1 cellular context compared by ENCODE assay signal in the genomic region with DNA sequence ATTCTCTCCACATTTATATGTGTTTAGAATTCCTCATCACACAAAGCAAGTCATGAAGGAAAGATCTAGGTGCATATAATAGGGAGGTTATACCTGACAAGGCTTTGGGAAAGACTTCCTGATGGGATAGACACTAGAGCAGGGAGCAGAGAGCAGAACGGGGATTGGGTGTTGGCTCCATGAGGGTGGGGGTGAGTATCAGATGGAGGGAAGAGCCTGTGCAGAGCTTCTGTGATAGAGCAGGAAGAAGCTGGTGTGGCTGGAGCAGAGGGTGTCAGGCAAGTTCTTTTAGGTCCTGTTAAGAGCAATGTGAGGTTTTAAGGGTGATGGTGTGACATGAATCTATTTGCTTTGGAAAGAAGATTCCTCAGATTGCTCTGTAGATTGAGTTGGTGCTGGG.
A peak's percentile ranks its signal among the peaks of the same experiment; 100 is the strongest.
TF ChIP-seq lines count a peak whose summit lies in the region.

No MANE protein-coding gene starts in this region.

TF ChIP-seq in K562, 482 proteins besides CTCF, POLR2A, EP300 and RAD21:
- TF ChIP-seq, protein P1, sequence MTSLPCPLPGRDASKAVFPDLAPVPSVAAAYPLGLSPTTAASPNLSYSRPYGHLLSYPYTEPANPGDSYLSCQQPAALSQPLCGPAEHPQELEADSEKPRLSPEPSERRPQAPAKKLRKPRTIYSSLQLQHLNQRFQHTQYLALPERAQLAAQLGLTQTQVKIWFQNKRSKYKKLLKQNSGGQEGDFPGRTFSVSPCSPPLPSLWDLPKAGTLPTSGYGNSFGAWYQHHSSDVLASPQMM (CRISPR knock-in tag; IDR thresholded peaks at IDR 0.05) = no peak
- TF ChIP-seq MYC (IDR thresholded peaks at IDR 0.05; ENCODE audit: low read depth, low read length) (0 out of 2 replicates have a peak, but pooled peaks have one; percentile 14), MYC (CRISPR knock-in tag; IDR thresholded peaks at IDR 0.05; ENCODE audit: borderline replicate concordance, low read depth) (no peak), ZNF311 (CRISPR knock-in tag; IDR thresholded peaks at IDR 0.05) (no peak), DNMT1 (IDR thresholded peaks at IDR 0.05) (0 out of 2 replicates have a peak, but pooled peaks have one; percentile 18), ERF (CRISPR knock-in tag; IDR thresholded peaks at IDR 0.05) (no peak), NRF1 (conservative IDR thresholded peaks at IDR 0.05 in 1 of 2, IDR thresholded peaks at IDR 0.05 in 1 of 2) (peak; percentile 14 to 22; a peak in 1 of 4 replicates), ZNF224 (CRISPR knock-in tag; IDR thresholded peaks at IDR 0.05) (no peak), MIER1 (IDR thresholded peaks at IDR 0.05; ENCODE audit: low read depth) (no peak), PRPF4 (IDR thresholded peaks at IDR 0.05; ENCODE audit: insufficient read depth, low read depth, low read length, poor library complexity, severe bottlenecking) (no peak), ARID2 (IDR thresholded peaks at IDR 0.05) (no peak), HDAC1 (IDR thresholded peaks at IDR 0.05) (0 out of 4 replicates have a peak, but pooled peaks of 1 of the 2 experiments have one; percentile 15), E2F6 (IDR thresholded peaks at IDR 0.05; ENCODE audit: borderline replicate concordance in 1 of 2, extremely low read depth in 1 of 2, insufficient read depth in 1 of 2, insufficient read length in 1 of 2, low read depth in 1 of 2, low read length in 1 of 2, poor library complexity in 1 of 2, severe bottlenecking in 1 of 2) (peak; percentile 61 to 75), HNRNPLL (IDR thresholded peaks at IDR 0.05; ENCODE audit: low read depth, low read length, poor library complexity, severe bottlenecking) (no peak), L3MBTL2 (IDR thresholded peaks at IDR 0.05) (0 out of 2 replicates have a peak, but pooled peaks have one; percentile 28), PHTF2 (CRISPR knock-in tag; IDR thresholded peaks at IDR 0.05) (no peak), NEUROD1 (IDR thresholded peaks at IDR 0.05; ENCODE audit: borderline replicate concordance, low read depth, low read length, partially characterized antibody) (no peak), JUND (IDR thresholded peaks at IDR 0.05; ENCODE audit: borderline replicate concordance, low read depth, low read length) (no peak), JUND (tag; IDR thresholded peaks at IDR 0.05; ENCODE audit: borderline replicate concordance, low read depth, low read length) (0 out of 3 replicates have a peak, but pooled peaks have one; percentile 16), MAZ (CRISPR knock-in tag; conservative IDR thresholded peaks at IDR 0.05 in 1 of 2, IDR thresholded peaks at IDR 0.05 in 1 of 2) (peak in 1 of 2 experiments; percentile 42; a peak in 1 of 4 replicates), CBX5 (IDR thresholded peaks at IDR 0.05; ENCODE audit: borderline replicate concordance, low read depth) (no peak), FOXA1 (IDR thresholded peaks at IDR 0.05; ENCODE audit: borderline replicate concordance) (no peak), PTBP1 (IDR thresholded peaks at IDR 0.05; ENCODE audit: low read depth, low read length) (no peak), ZNF277 (CRISPR knock-in tag; IDR thresholded peaks at IDR 0.05; ENCODE audit: borderline replicate concordance) (no peak), ETV5 (CRISPR knock-in tag; IDR thresholded peaks at IDR 0.05; ENCODE audit: low read depth) (no peak), U2AF2 (optimal IDR thresholded peaks at IDR 0.05; ENCODE audit: low read depth, low read length) (no peak)
- TF ChIP-seq, protein P2, sequence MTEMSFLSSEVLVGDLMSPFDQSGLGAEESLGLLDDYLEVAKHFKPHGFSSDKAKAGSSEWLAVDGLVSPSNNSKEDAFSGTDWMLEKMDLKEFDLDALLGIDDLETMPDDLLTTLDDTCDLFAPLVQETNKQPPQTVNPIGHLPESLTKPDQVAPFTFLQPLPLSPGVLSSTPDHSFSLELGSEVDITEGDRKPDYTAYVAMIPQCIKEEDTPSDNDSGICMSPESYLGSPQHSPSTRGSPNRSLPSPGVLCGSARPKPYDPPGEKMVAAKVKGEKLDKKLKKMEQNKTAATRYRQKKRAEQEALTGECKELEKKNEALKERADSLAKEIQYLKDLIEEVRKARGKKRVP (CRISPR knock-in tag; IDR thresholded peaks at IDR 0.05) = no peak
- TF ChIP-seq, protein P3, sequence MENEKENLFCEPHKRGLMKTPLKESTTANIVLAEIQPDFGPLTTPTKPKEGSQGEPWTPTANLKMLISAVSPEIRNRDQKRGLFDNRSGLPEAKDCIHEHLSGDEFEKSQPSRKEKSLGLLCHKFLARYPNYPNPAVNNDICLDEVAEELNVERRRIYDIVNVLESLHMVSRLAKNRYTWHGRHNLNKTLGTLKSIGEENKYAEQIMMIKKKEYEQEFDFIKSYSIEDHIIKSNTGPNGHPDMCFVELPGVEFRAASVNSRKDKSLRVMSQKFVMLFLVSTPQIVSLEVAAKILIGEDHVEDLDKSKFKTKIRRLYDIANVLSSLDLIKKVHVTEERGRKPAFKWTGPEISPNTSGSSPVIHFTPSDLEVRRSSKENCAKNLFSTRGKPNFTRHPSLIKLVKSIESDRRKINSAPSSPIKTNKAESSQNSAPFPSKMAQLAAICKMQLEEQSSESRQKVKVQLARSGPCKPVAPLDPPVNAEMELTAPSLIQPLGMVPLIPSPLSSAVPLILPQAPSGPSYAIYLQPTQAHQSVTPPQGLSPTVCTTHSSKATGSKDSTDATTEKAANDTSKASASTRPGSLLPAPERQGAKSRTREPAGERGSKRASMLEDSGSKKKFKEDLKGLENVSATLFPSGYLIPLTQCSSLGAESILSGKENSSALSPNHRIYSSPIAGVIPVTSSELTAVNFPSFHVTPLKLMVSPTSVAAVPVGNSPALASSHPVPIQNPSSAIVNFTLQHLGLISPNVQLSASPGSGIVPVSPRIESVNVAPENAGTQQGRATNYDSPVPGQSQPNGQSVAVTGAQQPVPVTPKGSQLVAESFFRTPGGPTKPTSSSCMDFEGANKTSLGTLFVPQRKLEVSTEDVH (IDR thresholded peaks at IDR 0.05; ENCODE audit: low read depth, partially characterized antibody) = no peak
- TF ChIP-seq, protein P4, sequence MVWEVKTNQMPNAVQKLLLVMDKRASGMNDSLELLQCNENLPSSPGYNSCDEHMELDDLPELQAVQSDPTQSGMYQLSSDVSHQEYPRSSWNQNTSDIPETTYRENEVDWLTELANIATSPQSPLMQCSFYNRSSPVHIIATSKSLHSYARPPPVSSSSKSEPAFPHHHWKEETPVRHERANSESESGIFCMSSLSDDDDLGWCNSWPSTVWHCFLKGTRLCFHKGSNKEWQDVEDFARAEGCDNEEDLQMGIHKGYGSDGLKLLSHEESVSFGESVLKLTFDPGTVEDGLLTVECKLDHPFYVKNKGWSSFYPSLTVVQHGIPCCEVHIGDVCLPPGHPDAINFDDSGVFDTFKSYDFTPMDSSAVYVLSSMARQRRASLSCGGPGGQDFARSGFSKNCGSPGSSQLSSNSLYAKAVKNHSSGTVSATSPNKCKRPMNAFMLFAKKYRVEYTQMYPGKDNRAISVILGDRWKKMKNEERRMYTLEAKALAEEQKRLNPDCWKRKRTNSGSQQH (CRISPR knock-in tag; IDR thresholded peaks at IDR 0.05) = 0 out of 2 replicates have a peak, but pooled peaks have one; percentile 28
TF ChIP-seq in K562: peak in this region for 9.
